ENCODE assay signal across 8 cellular contexts in genomic region chr7:3922175-3922635, GRCh38.
DNase-seq lines count a peak whose midpoint lies in the region; ATAC-seq and TF ChIP-seq lines count a peak whose summit lies in the region.

No MANE protein-coding gene starts in this region.

- ATAC-seq in activated CD4-positive, alpha-beta T cell treated with anti-CD3 and anti-CD28 coated beads for 36 hours, result no peak
- no peak for ATAC-seq in GM21619 (IDR thresholded peaks at IDR 0.05; ENCODE audit: unreplicated experiment)

- peak; percentile 68 for TF ChIP-seq CTCF in VCaP (conservative IDR thresholded peaks at IDR 0.05)

- peak; percentile 18 for DNase-seq in activated CD4-positive, alpha-beta T cell treated with anti-CD3 and anti-CD28 coated beads for 36 hours
- no peak for DNase-seq in activated CD4-positive, alpha-beta T cell treated with anti-CD3 and anti-CD28 coated beads for 4 hours
- DNase-seq in iPS DF 19.7 (ENCODE audit: low read depth, low spot score), result peak; percentile 73
- peak; percentile 82 for DNase-seq in stromal cell of bone marrow (ENCODE audit: low read depth)
- DNase-seq in CD1c-positive myeloid dendritic cell (ENCODE audit: extremely low spot score), result no peak
- DNase-seq in posterior vena cava (ENCODE audit: low spot score), result no peak

- no peak overlapping the region for H3K4me3 Mint-ChIP-seq in activated CD4-positive, alpha-beta T cell treated with anti-CD3 and anti-CD28 coated beads for 36 hours

- H3K9me3 Mint-ChIP-seq in activated CD4-positive, alpha-beta T cell treated with anti-CD3 and anti-CD28 coated beads for 36 hours (ENCODE audit: low read depth), result peaks cover 1% of the 10 kb centered on the region

- peaks cover 9% of the 10 kb centered on the region for H3K4me1 Mint-ChIP-seq in activated CD4-positive, alpha-beta T cell treated with anti-CD3 and anti-CD28 coated beads for 36 hours

- H3K36me3 Mint-ChIP-seq in activated CD4-positive, alpha-beta T cell treated with anti-CD3 and anti-CD28 coated beads for 36 hours (ENCODE audit: low read depth), result no peaks in the 10 kb centered on the region

- CTCF ChIA-PET in activated CD4-positive, alpha-beta T cell treated with anti-CD3 and anti-CD28 coated beads for 36 hours (lab: Charles Lee), result interaction anchor here (0.6 to 1.1 kb wide), 2 partner anchors 24 to 118 kb away, joined by 3 read pairs; no protein-coding TSS in a partner anchor

- intact Hi-C loops in activated CD4-positive, alpha-beta T cell treated with anti-CD3 and anti-CD28 coated beads for 36 hours (cut with DNase I, micrococcal nuclease), result no loop called here
- intact Hi-C loops in posterior vena cava (cut with DNase I), result no loop called here

- POLR2A ChIA-PET in activated CD4-positive, alpha-beta T cell treated with anti-CD3 and anti-CD28 coated beads for 36 hours (lab: Charles Lee), result interaction anchor here (0.7 kb wide), 1 partner anchor 9 kb away, joined by 3 read pairs; no protein-coding TSS in a partner anchor

- no peak overlapping the region for H3K27ac ChIP-seq in VCaP

- H3K27ac Mint-ChIP-seq in activated CD4-positive, alpha-beta T cell treated with anti-CD3 and anti-CD28 coated beads for 36 hours, result no peak overlapping the region

- H3K27me3 Mint-ChIP-seq in activated CD4-positive, alpha-beta T cell treated with anti-CD3 and anti-CD28 coated beads for 36 hours, result no peaks in the 10 kb centered on the region

Comparison
In these comparisons a context has a peak if more than half of its experiments do, and no peak if none do; other contexts are left out.
1. DNase-seq: peak in activated CD4-positive, alpha-beta T cell treated with anti-CD3 and anti-CD28 coated beads for 36 hours (single experiment), iPS DF 19.7 (single experiment) and stromal cell of bone marrow (single experiment); none in activated CD4-positive, alpha-beta T cell treated with anti-CD3 and anti-CD28 coated beads for 4 hours (0 of 2), CD1c-positive myeloid dendritic cell (single experiment) and posterior vena cava (single experiment).